In the genomic region with DNA sequence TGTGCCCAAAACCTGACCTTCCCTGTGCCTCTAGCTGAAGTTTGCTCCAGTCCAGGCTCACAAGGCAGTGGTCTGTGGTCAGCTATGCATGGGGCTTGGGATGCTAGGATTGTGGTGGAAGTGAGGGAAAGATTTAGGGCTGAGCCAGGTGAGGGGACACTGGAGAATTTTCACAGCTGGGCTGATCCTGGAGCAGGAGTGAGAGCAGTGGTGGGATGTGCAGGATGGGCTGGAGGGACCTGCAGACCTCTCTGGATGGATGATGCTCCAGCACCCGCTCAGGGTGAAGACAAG, we compare ENCODE assay signal across 12 cellular contexts. TPM values are rescaled to one million over a fixed set of nuclear protein-coding genes. Genes with fewer than 3 reads are reported as not detected.
A peak's percentile ranks its signal among the peaks of the same experiment; 100 is the strongest.
DNase-seq lines count a peak whose midpoint lies in the region; ATAC-seq and TF ChIP-seq lines count a peak whose summit lies in the region.
"Had no signal": no experiment of that assay in that cellular context is flagged by ENCODE, and none has a peak within 500 bp of the region (broad histone marks: within the 10 kb centered on the region; RNA-seq: fewer than 3 reads in every experiment).

No MANE protein-coding gene starts in this region.

- no peak overlapping the region for H4K91ac ChIP-seq in neuronal stem cell (ENCODE audit: low read depth, low read length, poor library complexity)

- peak overlapping the region; percentile 91 for H2AK5ac ChIP-seq in neuronal stem cell (ENCODE audit: low read depth, low read length)

- H3K27me3 ChIP-seq in GM23338 (ENCODE audit: insufficient read depth) (no peaks in the 10 kb centered on the region), neuronal stem cell (ENCODE audit: control insufficient read depth in 3 of 3, insufficient read depth in 3 of 3, low read depth in 1 of 3, low read length in 3 of 3) (peaks cover 0 to 3% (median 0%) of the 10 kb centered on the region in 3 experiments), MG63 (no peaks in the 10 kb centered on the region)

- peak overlapping the region; percentile 77 for H3K9ac ChIP-seq in neuronal stem cell (ENCODE audit: low read depth, low read length, poor library complexity)

- H3K18ac ChIP-seq in neuronal stem cell (ENCODE audit: low read length) = peak overlapping the region; percentile 87

- H2BK5ac ChIP-seq in neuronal stem cell (ENCODE audit: low read length) = no peak overlapping the region

- no peaks in the 10 kb centered on the region for H3F3A ChIP-seq in GM23338 (replicated peaks; ENCODE audit: low read depth)

- WGBS in neuronal stem cell (ENCODE audit: extremely low coverage in 2 of 2, insufficient read length in 2 of 2, insufficient replicate concordance in 1 of 2), 2 donors = no CpG with 5 or more reads among the region's 1 CpG

- peak overlapping the region; percentile 88 for H2BK15ac ChIP-seq in neuronal stem cell (ENCODE audit: low read length)

- no peaks in the 10 kb centered on the region for H4K20me1 ChIP-seq in GM23338 (replicated peaks; ENCODE audit: insufficient read depth)
- H4K20me1 ChIP-seq in OCI-LY7 (ENCODE audit: insufficient read depth, low read length) = no peaks in the 10 kb centered on the region

- H3K36me3 Mint-ChIP-seq in GM23338 (ENCODE audit: low read depth) = no peaks in the 10 kb centered on the region

- intact Hi-C loops in OCI-LY7 (cut with micrococcal nuclease; ENCODE audit: unreplicated experiment) = loop anchor here (2.0 to 5.0 kb wide), 2 partner anchors 74 to 287 kb away; no protein-coding TSS in a partner anchor

- H3K36me3 ChIP-seq in GM23338 (ENCODE audit: insufficient read depth) (no peaks in the 10 kb centered on the region), OCI-LY7 (ENCODE audit: insufficient read depth, low read length) (no peaks in the 10 kb centered on the region), neuronal stem cell (replicated peaks in 1 of 2; ENCODE audit: control insufficient read depth in 2 of 2, insufficient read depth in 2 of 2, low read length in 2 of 2) (peaks cover 0 to 2% of the 10 kb centered on the region in 2 donors), MG63 (no peaks in the 10 kb centered on the region)

- POLR2A ChIA-PET in OCI-LY7 (lab: Charles Lee) = interaction anchor here (0.6 kb wide), 1 partner anchor 24 kb away, joined by 3 read pairs; the partner anchor contains the start of gene KDM2A

- no TSS peak for BruUV-seq in OCI-LY7 (replicated peaks; lab: Mats Ljungman, UMichigan)

- ATAC-seq in GM23338 = no peak
- ATAC-seq in HG02610 (IDR thresholded peaks at IDR 0.05; ENCODE audit: unreplicated experiment) = no peak
- no peak for ATAC-seq in HG03469 (IDR thresholded peaks at IDR 0.05; ENCODE audit: unreplicated experiment)

- H3K79me2 ChIP-seq in GM23338 (replicated peaks; ENCODE audit: insufficient read depth) (no peaks in the 10 kb centered on the region), OCI-LY7 (ENCODE audit: insufficient read depth, low read depth, low read length) (no peaks in the 10 kb centered on the region)

- no peak overlapping the region for H3K27ac ChIP-seq in GM23338 (ENCODE audit: low read depth)
- no peak overlapping the region for H3K27ac ChIP-seq in OCI-LY7 (ENCODE audit: low read depth, low read length, poor library complexity, severe bottlenecking)
- no peak overlapping the region for H3K27ac ChIP-seq in neuronal stem cell (replicated peaks; ENCODE audit: low read length)
- H3K27ac ChIP-seq: C4-2B had no signal

- H3K9me3 Mint-ChIP-seq in GM23338 = no peaks in the 10 kb centered on the region; the same call in 2 of the 3 replicates

- H3K27me3 Mint-ChIP-seq in GM23338 (ENCODE audit: insufficient read depth, low read depth, poor library complexity) = peaks cover 7% of the 10 kb centered on the region

- H3K4me2 ChIP-seq in GM23338 = no peak overlapping the region
- no peak overlapping the region for H3K4me2 ChIP-seq in OCI-LY7 (ENCODE audit: low read length)
- H3K4me2 ChIP-seq in neuronal stem cell (ENCODE audit: insufficient read depth, low read length, poor library complexity, severe bottlenecking) = no peak overlapping the region

- peak overlapping the region; percentile 52; the same call in 1 of the 2 replicates for H2AFZ ChIP-seq in GM23338
- H2AFZ ChIP-seq in OCI-LY7 (ENCODE audit: low read length) = no peak overlapping the region
- no peak overlapping the region for H2AFZ ChIP-seq in neuronal stem cell (ENCODE audit: low read length)

- DNase-seq in GM23338 (ENCODE audit: low spot score) (no peak), OCI-LY7 (ENCODE audit: low spot score) (no peak), epithelial cell of esophagus (ENCODE audit: low read depth) (no peak), neuronal stem cell (ENCODE audit: low spot score) (no peak), MG63 (no peak)
- DNase-seq: GF-D8, NCI-H1105, NCI-H446 treated with DMSO at 0.1 percent for 48 hours had no signal

- H2BK12ac ChIP-seq in neuronal stem cell (ENCODE audit: low read length) = no peak overlapping the region

- no peaks in the 10 kb centered on the region for H3K9me3 ChIP-seq in OCI-LY7 (ENCODE audit: low read length)
- H3K9me3 ChIP-seq in neuronal stem cell (replicated peaks in 1 of 2; ENCODE audit: control insufficient read depth in 2 of 2, insufficient read depth in 1 of 2, low read depth in 1 of 2, low read length in 2 of 2) = peaks cover 0 to 3% of the 10 kb centered on the region in 2 donors
- no peaks in the 10 kb centered on the region for H3K9me3 ChIP-seq in MG63

- CTCF ChIA-PET in OCI-LY7 (lab: Charles Lee; ENCODE audit: unreplicated experiment) = interaction anchor here (0.6 kb wide), 1 partner anchor 282 kb away, joined by 3 read pairs; no protein-coding TSS in a partner anchor

- no peak overlapping the region for H3K4me3 Mint-ChIP-seq in GM23338

- H3K4ac ChIP-seq in neuronal stem cell (ENCODE audit: low read length) = no peak overlapping the region

- H3K23ac ChIP-seq in neuronal stem cell (ENCODE audit: low read depth, low read length, poor library complexity) = peak overlapping the region; percentile 17

- no peaks in the 10 kb centered on the region for H3K9me2 ChIP-seq in GM23338 (ENCODE audit: insufficient read depth)
- H3K9me2 ChIP-seq in OCI-LY7 (ENCODE audit: insufficient read depth, low read length) = no peaks in the 10 kb centered on the region

- TF ChIP-seq CTCF in GM23338 (conservative IDR thresholded peaks at IDR 0.05; ENCODE audit: low read depth in 2 of 2) = no peak
- 0 out of 2 replicates have a peak, but pooled peaks have one; percentile 16 for TF ChIP-seq CTCF in OCI-LY7 (conservative IDR thresholded peaks at IDR 0.05; ENCODE audit: low read length)
- peak; percentile 0 for TF ChIP-seq CTCF in epithelial cell of esophagus (IDR thresholded peaks at IDR 0.05; ENCODE audit: insufficient read depth, low read depth, low read length, missing control alignments)

- no peaks in the 10 kb centered on the region for H3K79me1 ChIP-seq in neuronal stem cell (ENCODE audit: low read depth, low read length)

- H4K8ac ChIP-seq in neuronal stem cell (ENCODE audit: low read depth, low read length) = peak overlapping the region; percentile 65

- no peak overlapping the region for H3K27ac Mint-ChIP-seq in GM23338

- H3K4me1 Mint-ChIP-seq in GM23338 = peaks cover 16% of the 10 kb centered on the region

- no peaks in the 10 kb centered on the region for H3K4me1 ChIP-seq in GM23338 (ENCODE audit: insufficient read depth)
- H3K4me1 ChIP-seq in OCI-LY7 (ENCODE audit: insufficient read depth, low read length, poor library complexity, severe bottlenecking) = peaks cover 13% of the 10 kb centered on the region
- H3K4me1 ChIP-seq in neuronal stem cell (ENCODE audit: control insufficient read depth in 2 of 2, insufficient read depth in 1 of 2, low read depth in 1 of 2, low read length in 2 of 2) = peaks cover 0 to 3% of the 10 kb centered on the region in 2 donors

- peak overlapping the region; percentile 40 for H3K14ac ChIP-seq in neuronal stem cell (ENCODE audit: low read length)

- H2BK120ac ChIP-seq in neuronal stem cell (ENCODE audit: low read depth, low read length) = no peak overlapping the region

- no peak overlapping the region for H3K4me3 ChIP-seq in GM23338
- H3K4me3 ChIP-seq in OCI-LY7 (ENCODE audit: low read depth, low read length, poor library complexity, severe bottlenecking) = no peak overlapping the region
- no peak overlapping the region for H3K4me3 ChIP-seq in epithelial cell of esophagus (ENCODE audit: low read length)
- no peak overlapping the region for H3K4me3 ChIP-seq in neuronal stem cell (ENCODE audit: low read length in 2 of 2)
- H3K4me3 ChIP-seq in MG63 = no peak overlapping the region

TF ChIP-seq in GM23338, 12 proteins besides CTCF, POLR2A, EP300 and RAD21 (continues in another document):
- no peak for TF ChIP-seq STAT1 (IDR thresholded peaks at IDR 0.05; ENCODE audit: unreplicated experiment)
- TF ChIP-seq ETS1 (IDR thresholded peaks at IDR 0.05) = no peak

RNA-seq across cellular contexts. Expression of gene KDM2A, which starts 23.9 kb away (rescaled TPM):
- 38.0 and 54.1 TPM in 2 replicates for total RNA-seq in GM23338 (2014; rRNA removed; shearing (Covaris generic))
- polyA plus RNA-seq in GM23338 (2016; fragmentation: Nextera tagmentation; extraction: Ambion mirVana) = 24.2 and 25.0 TPM in 2 replicates
- 25.4 and 31.7 TPM in 2 replicates for total RNA-seq in OCI-LY7 (2014; rRNA removed; shearing (Covaris generic))
- total RNA-seq in OCI-LY7 (2022) = 62.5 and 66.2 TPM in 2 replicates
- polyA plus RNA-seq in neuronal stem cell (2013, experiment 1 of 2) = 25.4 TPM
- polyA plus RNA-seq in neuronal stem cell (2013, experiment 2 of 2) = 26.1 TPM
- 11.8 and 16.7 TPM in 2 replicates for total RNA-seq in MG63 (2014; rRNA removed; shearing (Covaris generic); ENCODE audit: low replicate concordance)

RNA-seq across cellular contexts. Expression of gene RHOD, which starts 38.5 kb away (rescaled TPM):
- 16.2 and 16.7 TPM in 2 replicates for total RNA-seq in GM23338 (2014; rRNA removed; shearing (Covaris generic))
- 12.7 and 13.8 TPM in 2 replicates for polyA plus RNA-seq in GM23338 (2016; fragmentation: Nextera tagmentation; extraction: Ambion mirVana)
- not detected in 2 replicates for total RNA-seq in OCI-LY7 (2014; rRNA removed; shearing (Covaris generic))
- not detected in 2 replicates for total RNA-seq in OCI-LY7 (2022)
- polyA plus RNA-seq in neuronal stem cell (2013, experiment 1 of 2) = 6.5 TPM
- polyA plus RNA-seq in neuronal stem cell (2013, experiment 2 of 2) = 6.2 TPM
- 27.9 and 85.6 TPM in 2 replicates for total RNA-seq in MG63 (2014; rRNA removed; shearing (Covaris generic); ENCODE audit: low replicate concordance)
- total RNA-seq: Daoy had no signal

Comparison
In these comparisons a context has a peak if more than half of its experiments do, and no peak if none do; other contexts are left out.
1. CTCF ChIP-seq: peak in OCI-LY7 (single experiment) and epithelial cell of esophagus (single experiment); none in GM23338 (0 of 2).
2. RNA of gene RHOD, which starts 38.5 kb away (total RNA-seq): 27.9 to 85.6 TPM in MG63 and 16.2 to 16.7 TPM in GM23338; not detected in OCI-LY7; every median in the first group is over 10 times any median in the second.